Comparison of ENCODE assay signal across 1 cellular context in the genomic region with DNA sequence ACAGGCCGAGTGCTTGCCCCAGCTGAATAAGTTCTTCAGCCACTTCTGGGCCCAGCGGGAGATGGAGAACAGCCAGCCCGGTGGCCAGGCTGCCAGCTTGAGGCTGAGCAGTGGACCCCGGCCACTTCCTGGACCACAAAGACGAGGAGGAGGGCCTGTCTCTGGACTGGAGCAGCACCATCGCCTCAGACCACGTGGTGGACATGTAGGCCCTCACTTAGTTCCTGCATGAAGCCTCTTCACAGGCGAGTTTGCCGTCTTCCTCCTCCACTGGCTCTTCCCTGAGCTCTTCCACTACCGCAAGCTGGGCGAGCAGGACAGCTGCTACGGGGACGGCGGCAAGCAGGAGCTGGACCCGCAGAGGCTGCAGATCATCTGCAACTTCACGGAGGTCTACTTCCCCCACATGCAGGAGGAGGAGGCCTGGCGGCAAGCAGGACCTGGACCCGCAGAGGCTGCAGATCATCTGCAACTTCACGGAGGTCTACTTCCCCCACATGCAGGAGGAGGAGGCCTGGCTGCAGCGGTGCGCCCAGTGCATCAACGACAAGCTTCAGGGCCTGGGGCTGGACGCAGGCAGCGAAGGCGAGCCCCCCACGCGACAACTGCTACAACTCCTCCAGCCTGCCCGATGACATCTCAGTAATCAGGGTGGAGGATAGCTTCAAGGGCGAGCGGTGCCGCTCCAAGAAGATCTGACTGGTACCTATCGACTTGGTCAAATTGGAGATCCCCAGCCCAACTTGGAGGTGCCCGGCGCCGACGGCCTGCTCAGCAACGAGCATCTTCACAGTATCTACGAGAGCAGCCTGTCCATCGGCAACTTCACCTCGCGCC. TPM values are rescaled to one million over a fixed set of nuclear protein-coding genes. Genes with fewer than 3 reads are reported as not detected.
"Had no signal": no experiment of that assay in that cellular context is flagged by ENCODE, and none has a peak within 500 bp of the region (broad histone marks: within the 10 kb centered on the region; RNA-seq: fewer than 3 reads in every experiment).

No MANE protein-coding gene starts in this region.

RNA-seq across cellular contexts. Expression of gene NUTM2B, which starts 18.9 kb away (rescaled TPM):
- polyA plus RNA-seq: smooth muscle cell had no signal
